ENCODE assay signal across 20 cellular contexts in the genomic region with DNA sequence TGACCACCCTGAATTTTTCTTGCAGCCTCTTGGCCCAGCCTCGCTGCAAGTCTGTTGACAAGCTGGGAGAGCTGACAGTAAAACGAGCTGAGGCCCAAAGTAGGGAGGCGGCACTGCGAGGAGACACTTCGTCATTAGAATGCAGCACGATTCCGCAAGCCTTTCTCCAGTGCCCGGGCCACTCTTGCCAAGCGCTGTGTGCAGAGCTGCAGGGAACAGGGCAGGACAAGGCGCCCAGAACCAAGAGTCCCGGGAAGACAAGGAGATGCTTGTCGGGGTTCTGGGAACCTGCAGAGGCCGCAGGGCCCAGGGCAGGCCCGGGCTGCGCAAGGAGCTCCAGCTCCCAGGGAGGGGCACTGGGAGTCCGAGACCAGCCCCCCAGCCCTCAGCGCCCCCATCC.
"Had no signal": no experiment of that assay in that cellular context is flagged by ENCODE, and none has a peak within 500 bp of the region (broad histone marks: within the 10 kb centered on the region; RNA-seq: fewer than 3 reads in every experiment).

No MANE protein-coding gene starts in this region.

- H3K27ac ChIP-seq: ascending aorta, hepatocyte, ovary, SK-N-MC, stomach, testis, upper lobe of left lung, WERI-Rb-1 had no signal

- DNase-seq: activated CD4-positive, alpha-beta T cell treated with anti-CD3 and anti-CD28 coated beads for 1 hour; activated CD4-positive, alpha-beta T cell treated with anti-CD3 and anti-CD28 coated beads, Interleukin-2, amount 50 U/mL, for 4 hours; activated gamma-delta T cell treated with Interleukin-2 at 50 U/mL for 16 hours; activated naive CD8-positive, alpha-beta T cell treated with anti-CD3 and anti-CD28 coated beads for 36 hours; dermis blood vessel endothelial cell; effector memory CD8-positive, alpha-beta T cell; left colon; mucosa of descending colon; naive B cell; ovary; stimulated activated CD4-positive, alpha-beta T cell treated with anti-CD3 and anti-CD28 coated beads, Interleukin-4, amount 100 ng/mL, for 1 hour; stomach; testis; upper lobe of left lung; WERI-Rb-1 had no signal

- H3K27me3 ChIP-seq: ascending aorta, hepatocyte, ovary, stomach, testis, upper lobe of left lung had no signal

- ATAC-seq: effector memory CD8-positive, alpha-beta T cell; left colon; mucosa of descending colon; sciatic nerve; stimulated activated effector memory CD8-positive, alpha-beta T cell treated with anti-CD3 and anti-CD28 coated beads, Interleukin-12 subunit alpha, Interleukin-12 subunit beta, amount 100 ng/mL, for 72 hours had no signal
